In genomic region chr1:31875636-31876236, GRCh38 we compare ENCODE assay signal across 1 cellular context.
TF ChIP-seq lines count a peak whose summit lies in the region.

No MANE protein-coding gene starts in this region.

TF ChIP-seq in GM12878, 131 proteins besides CTCF, POLR2A, EP300 and RAD21 (continued from another document):
- TF ChIP-seq IRF3 (IDR thresholded peaks at IDR 0.05) (no peak), IKZF1 (conservative IDR thresholded peaks at IDR 0.05) (no peak), SP1 (IDR thresholded peaks at IDR 0.05; ENCODE audit: low read depth, low read length) (no peak), ATF7 (IDR thresholded peaks at IDR 0.05; ENCODE audit: low read depth) (no peak), CBX3 (IDR thresholded peaks at IDR 0.05; ENCODE audit: borderline replicate concordance, low read depth) (no peak), SUZ12 (IDR thresholded peaks at IDR 0.05; ENCODE audit: unreplicated experiment) (no peak), DPF2 (IDR thresholded peaks at IDR 0.05) (no peak), ZNF687 (IDR thresholded peaks at IDR 0.05) (no peak), TCF12 (IDR thresholded peaks at IDR 0.05; ENCODE audit: low read depth, low read length) (no peak), USF1 (IDR thresholded peaks at IDR 0.05; ENCODE audit: borderline replicate concordance, extremely low read length, insufficient read depth, low read depth, low read length) (no peak), ZNF274 (IDR thresholded peaks at IDR 0.05; ENCODE audit: insufficient read depth, insufficient read length) (no peak), ZNF622 (IDR thresholded peaks at IDR 0.05) (no peak)
TF ChIP-seq in GM12878: peak in this region for 0.
